8 cellular contexts compared by ENCODE assay signal in the genomic region with DNA sequence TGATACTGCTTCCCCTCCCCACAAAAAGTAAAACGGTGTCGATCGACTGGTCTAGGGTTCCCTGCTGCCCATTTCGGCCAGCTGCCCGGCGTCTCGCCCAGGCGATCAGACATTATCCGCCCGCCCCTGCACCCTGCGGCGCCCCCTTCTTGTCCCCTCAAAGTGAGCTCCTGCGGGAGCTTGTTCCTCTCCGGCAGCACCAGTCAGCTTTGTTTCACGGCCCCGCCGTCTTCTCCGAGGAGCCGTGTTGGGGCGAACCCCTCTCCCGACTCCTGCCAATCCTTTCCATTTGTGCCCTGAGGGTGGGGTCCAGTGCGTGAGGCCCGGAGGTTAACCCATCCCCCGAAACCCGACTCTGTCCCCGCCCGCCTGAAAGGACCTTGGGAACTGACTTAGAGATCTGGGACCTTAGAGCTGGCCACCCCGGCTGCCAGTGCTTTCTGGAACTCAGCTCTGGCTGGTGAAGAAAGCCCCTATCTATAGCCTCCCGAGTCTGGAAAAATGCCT. TPM values are rescaled to one million over a fixed set of nuclear protein-coding genes. Genes with fewer than 3 reads are reported as not detected.
DNase-seq lines count a peak whose midpoint lies in the region; ATAC-seq and TF ChIP-seq lines count a peak whose summit lies in the region.

No MANE protein-coding gene starts in this region.

- H3K27me3 ChIP-seq in heart left ventricle (no peaks in the 10 kb centered on the region), vagina (no peaks in the 10 kb centered on the region)

- no peaks in the 10 kb centered on the region for H3K9me3 ChIP-seq in heart left ventricle
- no peaks in the 10 kb centered on the region for H3K9me3 ChIP-seq in vagina

- WGBS in adipose tissue, 3 donors: 0 to 1% (median 1%) methylated on average over 29 of the region's 29 CpGs
- WGBS in heart left ventricle, 4 donors: 0 to 1% (median 0%) methylated on average over 16 to 29 of the region's 29 CpGs

- peaks cover 17% of the 10 kb centered on the region for H3K36me3 Mint-ChIP-seq in osteocyte (ENCODE audit: unreplicated experiment)

- no peaks in the 10 kb centered on the region for H3K27me3 Mint-ChIP-seq in osteocyte (ENCODE audit: unreplicated experiment)

- TF ChIP-seq CTCF in heart left ventricle (IDR thresholded peaks at IDR 0.05) (peak in 1 of 12 donors; percentile 18), osteocyte (IDR thresholded peaks at IDR 0.05) (no peak), vagina (IDR thresholded peaks at IDR 0.05) (no peak)

- ATAC-seq in HG03045 (IDR thresholded peaks at IDR 0.05; ENCODE audit: unreplicated experiment): peak; percentile 16
- peak; percentile 37 to 74 (median 64) for ATAC-seq in heart left ventricle

- peak overlapping the region; percentile 99 for H3K27ac Mint-ChIP-seq in osteocyte (ENCODE audit: unreplicated experiment)

- in situ Hi-C loops in SK-MEL-5 (cut with HindIII; ENCODE audit: low pct_unique_long_range_greater_than_20kb, low sequenced_read_pairs): no loop called here

- intact Hi-C loops in heart left ventricle (cut with DNase I): loop anchor here in 9 of 10 donors (1.0 to 5.0 kb wide), 12 partner anchors 40 to 261 kb away; a partner anchor contains a TSS
- intact Hi-C loops in vagina (cut with DNase I): loop anchor here (1.0 kb wide), 1 partner anchor 153 kb away; a partner anchor contains a TSS

- peak overlapping the region; percentile 98 for H3K4me3 Mint-ChIP-seq in osteocyte (ENCODE audit: unreplicated experiment)

- DNase-seq in CMK (ENCODE audit: low read depth): peak; percentile 17
- peak; percentile 31 for DNase-seq in SK-MEL-5 (ENCODE audit: low read depth, low spot score)
- peak; percentile 55 to 83 (median 74) for DNase-seq in heart left ventricle
- peak; percentile 85 for DNase-seq in osteocyte (ENCODE audit: extremely low spot score, unreplicated experiment)
- DNase-seq in vagina (ENCODE audit: extremely low spot score in 2 of 2): peak in 1 of 2 donors; percentile 91
- DNase-seq in NCI-H2171 (lab: John Stamatoyannopoulos, UW): no peak

- H3K4me1 Mint-ChIP-seq in osteocyte (ENCODE audit: unreplicated experiment): peaks cover 44% of the 10 kb centered on the region

- TF ChIP-seq POLR2A in heart left ventricle (IDR thresholded peaks at IDR 0.05): peak in 1 of 2 donors; percentile 30
- no peak for TF ChIP-seq POLR2A in vagina (IDR thresholded peaks at IDR 0.05)

- H3K27ac ChIP-seq in adipose tissue (ENCODE audit: low read depth, low read length): peak overlapping the region; percentile 92
- peak overlapping the region; percentile 92 to 100 (median 99) for H3K27ac ChIP-seq in heart left ventricle
- peak overlapping the region; percentile 99 for H3K27ac ChIP-seq in vagina

- peaks cover 0 to 29% (median 22%) of the 10 kb centered on the region in 9 donors for H3K36me3 ChIP-seq in heart left ventricle
- peaks cover 0 to 3% of the 10 kb centered on the region in 2 donors for H3K36me3 ChIP-seq in vagina

- H3K4me1 ChIP-seq in heart left ventricle (peaks cover 0 to 55% (median 32%) of the 10 kb centered on the region in 12 donors), vagina (peaks cover 37% of the 10 kb centered on the region)

- H3K4me3 ChIP-seq in heart left ventricle (peak overlapping the region; percentile 70 to 99 (median 92)), vagina (peak overlapping the region; percentile 76 to 81)

- H3K9me3 Mint-ChIP-seq in osteocyte (ENCODE audit: unreplicated experiment): no peaks in the 10 kb centered on the region

RNA-seq across cellular contexts. Expression of a gene that starts 0.5 kb away (rescaled TPM):
- total RNA-seq in SK-MEL-5 (2014; rRNA removed; shearing (Covaris generic)): 42.8 and 50.2 TPM in 2 replicates
- polyA plus RNA-seq in SK-MEL-5 (2015; cell fraction: cytosol; rRNA removed): 73.3 and 99.3 TPM in 2 replicates
- polyA plus RNA-seq in SK-MEL-5 (2015; cell fraction: nucleus; rRNA removed): 54.2 and 69.9 TPM in 2 replicates
- polyA plus RNA-seq in adipose tissue (100 to 1,000 TPM in 1 of 3 donors, 10 to 100 TPM in 2; 49.6 to 166 (median 51.7) TPM), heart left ventricle (100 to 1,000 TPM; 119 to 195 TPM)
- total RNA-seq in heart left ventricle (100 to 1,000 TPM in 8 of 9 donors, 10 to 100 TPM in 1; 62.8 to 230 (median 188) TPM), osteocyte (106 and 114 TPM in 2 replicates), vagina (68.3 TPM)

RNA-seq across cellular contexts. Expression of a gene that starts 4.9 kb away (rescaled TPM):
- 3.0 and 3.6 TPM in 2 replicates for total RNA-seq in SK-MEL-5 (2014; rRNA removed; shearing (Covaris generic))
- polyA plus RNA-seq in SK-MEL-5 (2015; cell fraction: cytosol; rRNA removed): 1.2 and 1.4 TPM in 2 replicates
- 1.1 and 3.5 TPM in 2 replicates for polyA plus RNA-seq in SK-MEL-5 (2015; cell fraction: nucleus; rRNA removed)
- polyA plus RNA-seq in adipose tissue (1 to 10 TPM in 2 of 3 donors, under 1 TPM in 1; 0.44 to 1.7 (median 1.5) TPM), heart left ventricle (1 to 10 TPM; 3.3 to 5.1 TPM)
- total RNA-seq in heart left ventricle (1 to 10 TPM; 2.6 to 8.0 (median 4.3) TPM), osteocyte (3.3 and 3.9 TPM in 2 replicates), vagina (1.7 TPM)

RNA-seq across cellular contexts. Expression of a gene that starts 39.8 kb away (rescaled TPM):
- total RNA-seq in SK-MEL-5 (2014; rRNA removed; shearing (Covaris generic)): 39.1 and 43.6 TPM in 2 replicates
- 38.6 and 39.6 TPM in 2 replicates for polyA plus RNA-seq in SK-MEL-5 (2015; cell fraction: cytosol; rRNA removed)
- polyA plus RNA-seq in SK-MEL-5 (2015; cell fraction: nucleus; rRNA removed): 3.7 and 7.0 TPM in 2 replicates
- polyA plus RNA-seq in adipose tissue: 10 to 100 TPM; 21.5 to 37.0 (median 22.4) TPM
- total RNA-seq in heart left ventricle: 10 to 100 TPM; 26.6 to 38.4 (median 32.3) TPM
- 10 to 100 TPM; 45.1 to 87.5 TPM for polyA plus RNA-seq in heart left ventricle
- total RNA-seq in osteocyte: 19.5 and 21.5 TPM in 2 replicates
- 18.4 TPM for total RNA-seq in vagina
